In the genomic region with DNA sequence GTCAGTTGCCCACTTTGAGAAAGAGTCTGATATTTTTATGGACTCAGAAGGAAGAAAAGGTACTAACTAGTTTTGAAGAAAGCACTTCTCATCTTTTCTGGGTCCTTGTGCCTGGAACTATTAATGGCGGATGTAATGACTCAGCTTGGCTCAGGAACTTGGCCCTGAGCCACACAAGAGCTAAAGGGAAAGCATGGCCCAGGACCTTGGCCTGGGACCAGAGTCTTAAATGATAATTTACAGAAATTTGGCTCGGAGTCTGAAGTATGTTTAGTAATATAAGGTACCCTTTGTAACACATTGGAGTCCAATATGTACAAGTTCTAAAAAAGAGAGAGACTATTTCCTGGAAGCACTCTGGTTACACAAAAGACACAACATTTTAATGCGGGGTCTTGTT, we compare ENCODE assay signal across 2 cellular contexts. TPM values are rescaled to one million over a fixed set of nuclear protein-coding genes. Genes with fewer than 3 reads are reported as not detected.
"Had no signal": no experiment of that assay in that cellular context is flagged by ENCODE, and none has a peak within 500 bp of the region (broad histone marks: within the 10 kb centered on the region; RNA-seq: fewer than 3 reads in every experiment).

No MANE protein-coding gene starts in this region.

RNA-seq across cellular contexts. Expression of gene CDY2B, which starts 4.6 kb away (rescaled TPM):
- total RNA-seq: G401, GM12878 had no signal
- polyA plus RNA-seq: GM12878 had no signal
